25 cellular contexts compared by ENCODE assay signal in genomic region chr1:231157311-231157710, GRCh38. TPM values are rescaled to one million over a fixed set of nuclear protein-coding genes. Genes with fewer than 3 reads are reported as not detected.
"Had no signal": no experiment of that assay in that cellular context is flagged by ENCODE, and none has a peak within 500 bp of the region (broad histone marks: within the 10 kb centered on the region; RNA-seq: fewer than 3 reads in every experiment).

No MANE protein-coding gene starts in this region.

- DNase-seq: activated CD4-positive, alpha-beta memory T cell treated with anti-CD3 and anti-CD28 coated beads for 36 hours; activated CD4-positive, alpha-beta T cell treated with anti-CD3 and anti-CD28 coated beads, Interleukin-2, amount 10 ng/mL, durations not matched to agents 7 days and 5 days; activated CD4-positive, CD25-positive, alpha-beta regulatory T cell; activated CD8-positive, alpha-beta memory T cell treated with anti-CD3 and anti-CD28 coated beads for 24 hours; activated effector memory CD4-positive, alpha-beta T cell treated with anti-CD3 and anti-CD28 coated beads, Interleukin-2, amount 50 U/mL, for 16 hours; activated naive CD4-positive, alpha-beta T cell treated with Interleukin-2 at 50 U/mL for 16 hours; activated naive CD8-positive, alpha-beta T cell treated with anti-CD3 and anti-CD28 coated beads, Interleukin-2, amount 50 U/mL, for 24 hours; activated T-cell treated with anti-CD3 and anti-CD28 coated beads, Interleukin-2, amount 50 U/mL, for 4 hours; amygdala; NCI-H1092; NCI-H1694; NCI-H2029; NCI-H2107; NCI-H510A treated with DMSO at 0.1 percent for 48 hours; NK-92 treated with Interleukin-12 subunit alpha and Interleukin-12 subunit beta, amount 100 ng/mL, for 24 hours; OCI-M1; RPMI8226; SJCRH30 had no signal

- H3K4me3 ChIP-seq: SJCRH30 had no signal

- H3K27ac ChIP-seq: KMS-11, SJCRH30, VCaP had no signal

- FAIRE-seq: astrocyte had no signal

- H3K4me1 ChIP-seq: SJCRH30 had no signal

- H3K4me2 ChIP-seq: KMS-11 had no signal

- ATAC-seq: activated naive CD4-positive, alpha-beta T cell treated with anti-CD3 and anti-CD28 coated beads, Interleukin-2, amount 50 U/mL, for 72 hours; activated naive CD8-positive, alpha-beta T cell treated with anti-CD3 and anti-CD28 coated beads, Interleukin-2, amount 50 U/mL, for 24 hours; activated T-cell treated with anti-CD3 and anti-CD28 coated beads, Interleukin-2, amount 50 U/mL, for 4 hours; Panc1; Right ventricle myocardium inferior had no signal

RNA-seq across cellular contexts. Expression of gene TRIM67, which starts 4.5 kb away (rescaled TPM):
- total RNA-seq: activated CD4-positive, alpha-beta memory T cell treated with anti-CD3 and anti-CD28 coated beads for 36 hours; activated CD4-positive, alpha-beta T cell treated with anti-CD3 and anti-CD28 coated beads, Interleukin-2, amount 10 ng/mL, durations not matched to agents 7 days and 5 days; activated T-cell treated with anti-CD3 and anti-CD28 coated beads, Interleukin-2, amount 50 U/mL, for 4 hours; MCF 10A; SJCRH30 had no signal
